In genomic region chr19:43574424-43575155, GRCh38 we compare ENCODE assay signal across 8 cellular contexts. TPM values are rescaled to one million over a fixed set of nuclear protein-coding genes. Genes with fewer than 3 reads are reported as not detected.
DNase-seq lines count a peak whose midpoint lies in the region; ATAC-seq and TF ChIP-seq lines count a peak whose summit lies in the region.

No MANE protein-coding gene starts in this region.

- TF ChIP-seq CTCF in neural crest cell (conservative IDR thresholded peaks at IDR 0.05): no peak

- peak overlapping the region; percentile 96 for H3K27ac ChIP-seq in effector memory CD4-positive, alpha-beta T cell (ENCODE audit: insufficient read depth, low read length, poor library complexity, severe bottlenecking)

- no peak for ATAC-seq in HG03025 (IDR thresholded peaks at IDR 0.05; ENCODE audit: low FRiP score, unreplicated experiment)

- H3K4me3 ChIP-seq in GM08714 (ENCODE audit: low read length): peak overlapping the region; percentile 96
- peak overlapping the region; percentile 92 for H3K4me3 ChIP-seq in effector memory CD4-positive, alpha-beta T cell (ENCODE audit: insufficient read depth, low read depth, low read length, poor library complexity, severe bottlenecking)

- peak overlapping the region; percentile 89 for H3K27ac Mint-ChIP-seq in neural crest cell (ENCODE audit: unreplicated experiment)

- H3K36me3 ChIP-seq in effector memory CD4-positive, alpha-beta T cell (ENCODE audit: control insufficient read depth, insufficient read depth, low read length): no peaks in the 10 kb centered on the region

- peak overlapping the region; percentile 94 for H3K4me3 Mint-ChIP-seq in neural crest cell

- H3K4me1 Mint-ChIP-seq in neural crest cell: peaks cover 55% of the 10 kb centered on the region

- in situ Hi-C loops in G401 (cut with HindIII; ENCODE audit: low sequenced_read_pairs): loop anchor here (5.0 kb wide), 1 partner anchor 37 kb away; no protein-coding TSS in a partner anchor

- no peaks in the 10 kb centered on the region for H3K27me3 Mint-ChIP-seq in neural crest cell (ENCODE audit: low read depth)

- DNase-seq in OCI-M1 (lab: John Stamatoyannopoulos, UW): peak; percentile 47
- no peak for DNase-seq in effector memory CD4-positive, alpha-beta T cell
- DNase-seq in neural crest cell (ENCODE audit: low read depth, low spot score): no peak
- DNase-seq in NCI-H128 (lab: John Stamatoyannopoulos, UW; ENCODE audit: unreplicated experiment): no peak
- no peak for DNase-seq in G401 (ENCODE audit: low spot score)
- no peak for DNase-seq in COLO668 (lab: John Stamatoyannopoulos, UW; ENCODE audit: unreplicated experiment)

- no peaks in the 10 kb centered on the region for H3K9me3 ChIP-seq in effector memory CD4-positive, alpha-beta T cell (ENCODE audit: control insufficient read depth, low read length)

- no peaks in the 10 kb centered on the region for H3K27me3 ChIP-seq in effector memory CD4-positive, alpha-beta T cell (replicated peaks; ENCODE audit: control insufficient read depth, insufficient read depth, low read length, poor library complexity, severe bottlenecking)

- peaks cover 16% of the 10 kb centered on the region for H3K4me1 ChIP-seq in effector memory CD4-positive, alpha-beta T cell (ENCODE audit: control insufficient read depth, insufficient read depth, low read length, poor library complexity, severe bottlenecking)

- H3K36me3 Mint-ChIP-seq in neural crest cell (ENCODE audit: low read depth): no peaks in the 10 kb centered on the region

- no peaks in the 10 kb centered on the region for H3K9me3 Mint-ChIP-seq in neural crest cell

RNA-seq across cellular contexts. Expression of gene XRCC1, which starts 0.7 kb away (rescaled TPM):
- total RNA-seq in neural crest cell: 79.4 and 82.0 TPM in 2 replicates
- total RNA-seq in G401 (2014; rRNA removed; shearing (Covaris generic)): 64.5 and 77.2 TPM in 2 replicates

RNA-seq across cellular contexts. Expression of gene PINLYP, which starts 1.0 kb away (rescaled TPM):
- 9.5 and 11.7 TPM in 2 replicates for total RNA-seq in neural crest cell
- 1.5 and 2.7 TPM in 2 replicates for total RNA-seq in G401 (2014; rRNA removed; shearing (Covaris generic))

RNA-seq across cellular contexts. Expression of gene IRGQ, which starts 21.3 kb away (rescaled TPM):
- 52.9 and 53.5 TPM in 2 replicates for total RNA-seq in neural crest cell
- 43.1 and 63.5 TPM in 2 replicates for total RNA-seq in G401 (2014; rRNA removed; shearing (Covaris generic))

RNA-seq across cellular contexts. Expression of gene ZNF576, which starts 21.8 kb away (rescaled TPM):
- total RNA-seq in neural crest cell: 18.3 and 19.7 TPM in 2 replicates
- 6.9 and 15.4 TPM in 2 replicates for total RNA-seq in G401 (2014; rRNA removed; shearing (Covaris generic))

RNA-seq across cellular contexts. Expression of gene SRRM5, which starts 37.3 kb away (rescaled TPM):
- 0.41 and 0.51 TPM in 2 replicates for total RNA-seq in neural crest cell
- not detected in 2 replicates for total RNA-seq in G401 (2014; rRNA removed; shearing (Covaris generic))
